In genomic region chr3:12670789-12671450, GRCh38 we compare ENCODE assay signal across 2 cellular contexts.
TF ChIP-seq lines count a peak whose summit lies in the region.

No MANE protein-coding gene starts in this region.

TF ChIP-seq in A549, 52 proteins besides CTCF, POLR2A, EP300 and RAD21 (continued from another document):
- TF ChIP-seq, protein P1, sequence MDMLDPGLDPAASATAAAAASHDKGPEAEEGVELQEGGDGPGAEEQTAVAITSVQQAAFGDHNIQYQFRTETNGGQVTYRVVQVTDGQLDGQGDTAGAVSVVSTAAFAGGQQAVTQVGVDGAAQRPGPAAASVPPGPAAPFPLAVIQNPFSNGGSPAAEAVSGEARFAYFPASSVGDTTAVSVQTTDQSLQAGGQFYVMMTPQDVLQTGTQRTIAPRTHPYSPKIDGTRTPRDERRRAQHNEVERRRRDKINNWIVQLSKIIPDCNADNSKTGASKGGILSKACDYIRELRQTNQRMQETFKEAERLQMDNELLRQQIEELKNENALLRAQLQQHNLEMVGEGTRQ (IDR thresholded peaks at IDR 0.05) = no peak
- TF ChIP-seq TFCP2L1 (CRISPR knock-in tag; IDR thresholded peaks at IDR 0.05) (no peak), CHD4 (IDR thresholded peaks at IDR 0.05; ENCODE audit: borderline replicate concordance) (no peak)
TF ChIP-seq in A549: peak in this region for 0.

TF ChIP-seq in HCT116, 20 proteins besides CTCF, POLR2A, EP300 and RAD21:
- no peak for TF ChIP-seq ZNF274 (IDR thresholded peaks at IDR 0.05; ENCODE audit: low read depth, low read length)
TF ChIP-seq in HCT116: peak in this region for 0.
